Comparison of ENCODE assay signal across 11 cellular contexts in genomic region chr12:11884661-11885060, GRCh38.
A peak's percentile ranks its signal among the peaks of the same experiment; 100 is the strongest.
DNase-seq lines count a peak whose midpoint lies in the region; ATAC-seq and TF ChIP-seq lines count a peak whose summit lies in the region.
"Had no signal": no experiment of that assay in that cellular context is flagged by ENCODE, and none has a peak within 500 bp of the region (broad histone marks: within the 10 kb centered on the region; RNA-seq: fewer than 3 reads in every experiment).

No MANE protein-coding gene starts in this region.

- intact Hi-C loops in tibial artery (cut with DNase I; ENCODE audit: low total_unique reads), result loop anchor here (10.0 kb wide), 1 partner anchor 240 kb away; the partner anchor contains the start of gene ETV6

- H3K4me1 ChIP-seq in tibial artery, result peaks cover 0 to 48% (median 21%) of the 10 kb centered on the region in 4 donors

- H3K27ac ChIP-seq in tibial artery, result peak overlapping the region; percentile 9 to 56
- H3K27ac ChIP-seq: KMS-11, SK-N-MC had no signal

- ATAC-seq in GM19395 (IDR thresholded peaks at IDR 0.05; ENCODE audit: unreplicated experiment), result no peak
- no peak for ATAC-seq in GM21723 (IDR thresholded peaks at IDR 0.05; ENCODE audit: unreplicated experiment)

- H3K27me3 ChIP-seq in tibial artery, result no peaks in the 10 kb centered on the region

- peaks cover 26 to 50% (median 33%) of the 10 kb centered on the region in 3 donors for H3K36me3 ChIP-seq in tibial artery

- no peak for TF ChIP-seq CTCF in cardiac fibroblast (IDR thresholded peaks at IDR 0.05; ENCODE audit: low read depth, low read length)
- TF ChIP-seq CTCF in tibial artery (IDR thresholded peaks at IDR 0.05), result no peak

- no peaks in the 10 kb centered on the region for H3K9me3 ChIP-seq in tibial artery

- DNase-seq in SKM-1 treated with dmso at 0.1 percent for 144 hours (lab: John Stamatoyannopoulos, UW; ENCODE audit: unreplicated experiment), result peak; percentile 5
- no peak for DNase-seq in SKM-1 (lab: John Stamatoyannopoulos, UW; ENCODE audit: unreplicated experiment)
- DNase-seq in cardiac fibroblast (ENCODE audit: low read depth in 2 of 2), result peak; percentile 18 to 32
- peak; percentile 79 to 85 for DNase-seq in lung microvascular endothelial cell (ENCODE audit: low read depth in 2 of 2)
- DNase-seq in tibial artery, result no peak
- no peak for DNase-seq in NCI-H1105 treated with DMSO at 0.1 percent for 48 hours (lab: John Stamatoyannopoulos, UW)
- DNase-seq: activated T-cell treated with anti-CD3 and anti-CD28 coated beads, Interleukin-2, amount 50 U/mL, for 24 hours had no signal

- no peak overlapping the region for H3K4me3 ChIP-seq in cardiac fibroblast (replicated peaks in 1 of 2; ENCODE audit: low read depth in 2 of 2, low read length in 2 of 2)
- H3K4me3 ChIP-seq in tibial artery, result no peak overlapping the region
- H3K4me3 ChIP-seq: SK-N-MC had no signal

Comparison
In these comparisons a context has a peak if more than half of its experiments do, and no peak if none do; other contexts are left out.
1. DNase-seq: peak in SKM-1 treated with dmso at 0.1 percent for 144 hours (single experiment), cardiac fibroblast (2 of 2) and lung microvascular endothelial cell (2 of 2); none in SKM-1 (single experiment), tibial artery (0 of 2) and NCI-H1105 treated with DMSO at 0.1 percent for 48 hours (single experiment).